Comparison of ENCODE assay signal across 8 cellular contexts in the genomic region with DNA sequence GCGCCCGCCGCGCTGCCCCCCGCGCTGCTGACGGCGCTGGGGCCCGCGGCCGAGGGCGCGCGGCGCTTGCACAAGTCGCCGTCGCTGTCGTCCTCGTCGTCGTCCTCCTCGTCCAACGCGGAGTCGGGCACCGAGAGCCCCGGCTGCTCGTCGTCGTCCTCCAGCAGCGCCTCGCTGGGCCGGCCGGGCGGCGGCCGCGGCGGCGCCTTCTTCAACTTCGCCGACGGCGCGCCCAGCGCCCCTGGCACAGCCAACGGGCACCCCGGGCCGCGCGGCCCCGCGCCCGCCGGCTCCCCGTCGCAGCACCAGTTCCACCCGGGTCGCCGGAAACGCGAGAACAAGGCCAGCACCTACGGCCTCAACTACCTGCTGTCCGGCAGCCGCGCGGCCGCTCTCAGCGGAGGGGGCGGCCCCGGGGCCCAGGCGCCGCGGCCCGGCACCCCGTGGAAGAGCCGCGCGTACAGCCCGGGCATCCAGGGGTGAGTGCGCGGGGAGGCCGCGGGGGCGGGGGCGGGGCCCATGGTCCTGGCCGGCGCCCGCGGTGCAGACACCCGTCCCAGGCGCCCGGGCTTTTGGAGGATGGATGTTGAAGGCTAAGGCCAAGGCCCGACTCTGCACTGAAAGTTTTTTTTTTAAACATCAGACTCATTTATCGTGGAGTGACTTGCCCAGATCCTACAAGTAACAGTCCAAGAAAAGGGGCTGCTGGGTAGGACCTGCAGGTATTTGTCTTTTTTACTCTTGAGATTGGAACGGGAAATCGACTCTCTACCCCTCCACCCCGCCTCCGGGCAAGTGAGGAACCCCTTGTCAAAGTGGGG. TPM values are rescaled to one million over a fixed set of nuclear protein-coding genes. Genes with fewer than 3 reads are reported as not detected.
DNase-seq lines count a peak whose midpoint lies in the region; ATAC-seq, FAIRE-seq and TF ChIP-seq lines count a peak whose summit lies in the region.

No MANE protein-coding gene starts in this region.

- peak; percentile 33; the same call in 1 of the 2 replicates for TF ChIP-seq POLR2A in Raji (IDR thresholded peaks at IDR 0.05; ENCODE audit: insufficient read depth, low read depth, low read length)
- no peak for TF ChIP-seq POLR2A in transverse colon (IDR thresholded peaks at IDR 0.05)

- in situ Hi-C loops in transverse colon (cut with MboI; ENCODE audit: low pct_ligation_motif_present in 1 of 4, low pct_unique_long_range_greater_than_20kb in 1 of 4, low sequenced_read_pairs in 3 of 4): loop anchor here in 1 of 4 donors (10.0 kb wide), 1 partner anchor 80 kb away; a partner anchor contains a TSS

- no peak for TF ChIP-seq EP300 in SK-N-SH (IDR thresholded peaks at IDR 0.05; ENCODE audit: borderline replicate concordance in 1 of 2, low read depth in 1 of 2, low read length in 1 of 2)
- TF ChIP-seq EP300 in transverse colon (IDR thresholded peaks at IDR 0.05; ENCODE audit: low read depth): no peak

- no peak for FAIRE-seq in bronchial epithelial cell (lab: Jason Lieb, UNC)

- CTCF ChIA-PET in SK-N-SH (lab: Yijun Ruan, JAX): no interaction called here

- H3K9me2 ChIP-seq in SK-N-SH: no peaks in the 10 kb centered on the region

- H3K36me3 ChIP-seq in SK-N-SH (replicated peaks in 1 of 2; ENCODE audit: control insufficient read depth in 1 of 2, insufficient read depth in 2 of 2, low read length in 1 of 2): peaks cover 0 to 8% of the 10 kb centered on the region in 2 experiments
- H3K36me3 ChIP-seq in bronchial epithelial cell (ENCODE audit: control insufficient read depth, insufficient read depth, low read length): peaks cover 4% of the 10 kb centered on the region
- peaks cover 2% of the 10 kb centered on the region for H3K36me3 ChIP-seq in lower lobe of right lung
- H3K36me3 ChIP-seq in transverse colon: no peaks in the 10 kb centered on the region

- H3K79me2 ChIP-seq in SK-N-SH (ENCODE audit: insufficient read depth): peaks cover 52% of the 10 kb centered on the region

- H3K4me2 ChIP-seq in SK-N-SH: peak overlapping the region; percentile 93

- H3K27ac ChIP-seq in SK-N-SH (ENCODE audit: low read depth in 2 of 2, low read length in 1 of 2) (peak overlapping the region; percentile 33 to 89; a peak in 3 of 4 replicates), lower lobe of right lung (peak overlapping the region; percentile 68), transverse colon (peak overlapping the region; percentile 86 to 96 (median 88))

- peak overlapping the region; percentile 72; the same call in 1 of the 2 replicates for H3K9ac ChIP-seq in SK-N-SH

- H3K4me1 ChIP-seq in SK-N-SH (ENCODE audit: control insufficient read depth in 1 of 2, insufficient read depth in 2 of 2, low read depth in 1 of 2, low read length in 1 of 2) (peaks cover 17 to 37% of the 10 kb centered on the region in 2 experiments; a peak in 3 of 4 replicates), lower lobe of right lung (peaks cover 45% of the 10 kb centered on the region), transverse colon (peaks cover 28 to 43% (median 37%) of the 10 kb centered on the region in 4 donors)

- peaks cover 20% of the 10 kb centered on the region for H3F3A ChIP-seq in SK-N-SH (replicated peaks; ENCODE audit: insufficient read depth)

- intact Hi-C loops in lower lobe of right lung (cut with DNase I) (no loop called here), transverse colon (cut with DNase I; ENCODE audit: low total_unique reads) (loop anchor here (5.0 kb wide), 1 partner anchor 82 kb away; a partner anchor contains a TSS)

- ATAC-seq in SK-N-SH treated with all-trans-retinoic acid at 6 μM for 48 hours (no peak), lower lobe of right lung (peak in 1 of 2 donors; percentile 9)

- H3K4me3 ChIP-seq in SK-N-SH (ENCODE audit: low read depth in 2 of 2, low read length in 1 of 2) (peak overlapping the region; percentile 80 to 95), bronchial epithelial cell (ENCODE audit: low read depth, low read length) (peak overlapping the region; percentile 79), lower lobe of right lung (peak overlapping the region; percentile 68), transverse colon (peak overlapping the region; percentile 62 to 87 (median 67))

- no peak for TF ChIP-seq RAD21 in SK-N-SH (IDR thresholded peaks at IDR 0.05; ENCODE audit: low read length)

- H3K9me3 ChIP-seq in SK-N-SH (no peaks in the 10 kb centered on the region), lower lobe of right lung (no peaks in the 10 kb centered on the region), transverse colon (no peaks in the 10 kb centered on the region)

- TF ChIP-seq CTCF in SK-N-SH (IDR thresholded peaks at IDR 0.05): no peak
- no peak for TF ChIP-seq CTCF in bronchial epithelial cell (IDR thresholded peaks at IDR 0.05; ENCODE audit: insufficient read depth, low read length, severe bottlenecking)
- no peak for TF ChIP-seq CTCF in lower lobe of right lung (IDR thresholded peaks at IDR 0.05)
- no peak for TF ChIP-seq CTCF in transverse colon (IDR thresholded peaks at IDR 0.05)

- H3K27me3 ChIP-seq in SK-N-SH (ENCODE audit: insufficient read depth) (no peaks in the 10 kb centered on the region), bronchial epithelial cell (ENCODE audit: control insufficient read depth, insufficient read depth, low read length) (no peaks in the 10 kb centered on the region), lower lobe of right lung (ENCODE audit: low read depth) (no peaks in the 10 kb centered on the region), transverse colon (no peaks in the 10 kb centered on the region)

- peaks cover 49% of the 10 kb centered on the region for H4K20me1 ChIP-seq in SK-N-SH (ENCODE audit: insufficient read depth)

- no peak overlapping the region for H2AFZ ChIP-seq in SK-N-SH (ENCODE audit: low read depth)

- POLR2A ChIA-PET in SK-N-SH (lab: Yijun Ruan, JAX): no interaction called here

- DNase-seq in SK-N-SH (peak; percentile 78), bronchial epithelial cell (ENCODE audit: low read depth) (no peak), lower lobe of right lung (peak; percentile 65), transverse colon (no peak), kidney glomerular epithelial cell (lab: John Stamatoyannopoulos, UW) (no peak), putamen (ENCODE audit: low spot score) (no peak)

- 3% methylated on average over 17 of the region's 100 CpGs for WGBS in SK-N-SH (ENCODE audit: low lambda C conversion rate)
- WGBS in transverse colon (ENCODE audit: low coverage in 1 of 2), 2 donors: 0 to 1% methylated on average over 4 to 34 of the region's 100 CpGs

TF ChIP-seq in SK-N-SH, 30 proteins besides CTCF, POLR2A, EP300 and RAD21 (continues in another document):
- TF ChIP-seq MEF2A (IDR thresholded peaks at IDR 0.05; ENCODE audit: borderline replicate concordance, low read depth) (no peak), FOXM1 (IDR thresholded peaks at IDR 0.05; ENCODE audit: low read depth) (no peak), FOXJ3 (CRISPR knock-in tag; IDR thresholded peaks at IDR 0.05) (no peak), NRF1 (IDR thresholded peaks at IDR 0.05; ENCODE audit: low read depth, low read length) (no peak), GABPA (IDR thresholded peaks at IDR 0.05; ENCODE audit: low read depth) (no peak), EZH2phosphoT487 (IDR thresholded peaks at IDR 0.05; ENCODE audit: borderline replicate concordance, low read depth) (no peak), FOSL2 (IDR thresholded peaks at IDR 0.05; ENCODE audit: borderline replicate concordance, low read depth) (no peak), GATA2 (CRISPR knock-in tag; IDR thresholded peaks at IDR 0.05) (no peak), TAF1 (IDR thresholded peaks at IDR 0.05; ENCODE audit: borderline replicate concordance, low read depth, low read length) (no peak), ELF1 (IDR thresholded peaks at IDR 0.05) (no peak), RFX5 (IDR thresholded peaks at IDR 0.05; ENCODE audit: low read length) (no peak)
- TF ChIP-seq, protein P1, sequence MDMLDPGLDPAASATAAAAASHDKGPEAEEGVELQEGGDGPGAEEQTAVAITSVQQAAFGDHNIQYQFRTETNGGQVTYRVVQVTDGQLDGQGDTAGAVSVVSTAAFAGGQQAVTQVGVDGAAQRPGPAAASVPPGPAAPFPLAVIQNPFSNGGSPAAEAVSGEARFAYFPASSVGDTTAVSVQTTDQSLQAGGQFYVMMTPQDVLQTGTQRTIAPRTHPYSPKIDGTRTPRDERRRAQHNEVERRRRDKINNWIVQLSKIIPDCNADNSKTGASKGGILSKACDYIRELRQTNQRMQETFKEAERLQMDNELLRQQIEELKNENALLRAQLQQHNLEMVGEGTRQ (IDR thresholded peaks at IDR 0.05; ENCODE audit: borderline replicate concordance, low read depth, low read length): no peak

TF ChIP-seq in SK-N-SH treated with all-trans-retinoic acid at 6 μM for 48 hours, 23 proteins besides CTCF, POLR2A, EP300 and RAD21:
- TF ChIP-seq ZFP3 (CRISPR knock-in tag; IDR thresholded peaks at IDR 0.05) (no peak), TCF4 (CRISPR knock-in tag; IDR thresholded peaks at IDR 0.05; ENCODE audit: borderline replicate concordance) (no peak)

RNA-seq across cellular contexts. Expression of a gene that starts 1.2 kb away (rescaled TPM):
- polyA plus RNA-seq in SK-N-SH (2012; rRNA removed): 5.2 and 6.0 TPM in 2 replicates
- 4.2 and 4.5 TPM in 2 replicates for polyA plus RNA-seq in SK-N-SH (2012; cell fraction: cytosol; rRNA removed)
- polyA plus RNA-seq in SK-N-SH (2012; cell fraction: nucleus; rRNA removed): 40.7 and 44.6 TPM in 2 replicates
- total RNA-seq in bronchial epithelial cell (6.8 and 7.9 TPM in 2 replicates), lower lobe of right lung (24.1 TPM), transverse colon (10 to 100 TPM; 20.9 to 70.3 (median 28.1) TPM)

Comparison
In these comparisons a context has a peak if more than half of its experiments do, and no peak if none do; other contexts are left out.
1. DNase-seq: peak in SK-N-SH (single experiment) and lower lobe of right lung (single experiment); none in bronchial epithelial cell (single experiment), transverse colon (single experiment), kidney glomerular epithelial cell (single experiment) and putamen (single experiment).
2. Peak in every context shown above with its lines, with median percentiles within 50 percentile points of each other: H3K27ac ChIP-seq and H3K4me3 ChIP-seq.